ENCODE assay signal across 25 cellular contexts in the genomic region with DNA sequence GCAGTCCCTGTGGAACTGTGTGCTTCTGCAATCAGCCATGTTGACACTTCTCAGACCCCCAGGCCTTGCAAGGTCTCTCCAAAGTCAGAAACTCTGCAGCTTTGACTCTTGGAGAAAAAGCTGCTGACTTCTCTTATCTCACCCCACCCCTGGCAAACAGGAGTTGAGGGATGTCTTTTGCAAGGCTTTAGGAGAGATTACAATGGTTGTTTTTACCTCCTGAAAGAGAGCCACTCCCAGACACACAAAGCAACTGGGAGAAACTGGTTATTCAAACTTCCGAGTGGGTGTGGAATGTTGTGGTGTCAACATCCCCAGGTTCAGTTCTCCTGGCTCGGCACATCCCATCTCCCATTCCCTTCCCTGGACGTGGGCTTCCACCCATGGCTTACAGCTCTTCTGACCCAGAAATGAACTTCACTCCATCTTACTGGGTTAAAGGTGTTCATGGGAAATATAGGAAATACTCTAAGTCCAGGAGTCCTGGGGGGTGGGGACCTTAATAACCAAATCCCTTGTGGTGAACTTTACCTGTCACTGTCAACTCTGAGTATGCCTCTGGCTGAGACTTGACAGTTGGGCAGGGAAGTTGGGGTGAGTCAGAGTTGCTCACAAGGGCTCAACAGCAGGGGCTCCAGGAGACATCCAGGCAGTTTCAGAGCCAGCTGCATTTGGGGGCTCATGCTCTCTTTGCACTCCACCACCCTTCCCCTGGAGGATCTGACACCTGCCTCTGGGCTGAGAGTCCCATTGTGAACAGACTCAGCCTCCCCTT. TPM values are rescaled to one million over a fixed set of nuclear protein-coding genes. Genes with fewer than 3 reads are reported as not detected.
DNase-seq lines count a peak whose midpoint lies in the region; ATAC-seq and TF ChIP-seq lines count a peak whose summit lies in the region.
"Had no signal": no experiment of that assay in that cellular context is flagged by ENCODE, and none has a peak within 500 bp of the region (broad histone marks: within the 10 kb centered on the region; RNA-seq: fewer than 3 reads in every experiment).

No MANE protein-coding gene starts in this region.

- 39 to 41% methylated on average over 3 of the region's 3 CpGs for WGBS in esophagus, 2 donors

- H3K27me3 ChIP-seq in esophagus (ENCODE audit: control insufficient read depth in 1 of 2, insufficient read depth in 2 of 2, low read length in 2 of 2), result no peaks in the 10 kb centered on the region

- DNase-seq in ELF-1 (ENCODE audit: low read depth, low spot score) (peak; percentile 42), NB4 (ENCODE audit: low read depth) (peak; percentile 25), 8988T (no peak), retina (no peak)
- no peak for DNase-seq in stimulated activated naive CD4-positive, alpha-beta T cell treated with Interleukin-2 at 50 U/mL for 16 hours (lab: John Stamatoyannopoulos, UW)
- DNase-seq: activated B cell treated with CpG ODN at 0.5 μM for 24 hours; activated CD8-positive, alpha-beta T cell treated with anti-CD3 and anti-CD28 coated beads for 36 hours; activated T-cell treated with anti-CD3 and anti-CD28 coated beads for 4 hours; CD8-positive, alpha-beta T cell; DMS79 treated with DMSO at 0.1 percent for 48 hours; HFFc6; left ventricle myocardium inferior; MM.1S; NCI-H2171 treated with DMSO at 0.1 percent for 48 hours; NCI-H526 treated with DMSO at 0.1 percent for 48 hours; nephron progenitor cell; sigmoid colon had no signal

- no peak for TF ChIP-seq CTCF in NB4 (IDR thresholded peaks at IDR 0.05; ENCODE audit: low read depth, low read length)

- peak overlapping the region; percentile 69 to 81 for H3K27ac ChIP-seq in esophagus (ENCODE audit: low read depth in 2 of 2, low read length in 1 of 2)
- peak overlapping the region in 13 of 21 experiments; percentile 12 to 75 (median 48) for H3K27ac ChIP-seq in skin epidermis
- H3K27ac ChIP-seq: adrenal gland, coronary artery, left ventricle myocardium inferior, RWPE1, sigmoid colon had no signal

- H3K4me3 ChIP-seq in NB4 (ENCODE audit: low read depth, low read length), result no peak overlapping the region
- H3K4me3 ChIP-seq in esophagus (ENCODE audit: low read depth in 1 of 2, low read length in 2 of 2), result no peak overlapping the region
- H3K4me3 ChIP-seq in skin epidermis, result no peak overlapping the region
- H3K4me3 ChIP-seq: adrenal gland, coronary artery, left ventricle myocardium inferior, sigmoid colon had no signal

- no peak for ATAC-seq in HG03108 (IDR thresholded peaks at IDR 0.05; ENCODE audit: unreplicated experiment)
- ATAC-seq: activated CD8-positive, alpha-beta T cell treated with anti-CD3 and anti-CD28 coated beads for 36 hours; CD8-positive, alpha-beta T cell; SK-N-SH treated with all-trans-retinoic acid at 6 μM for 48 hours had no signal

- peaks cover 3 to 9% of the 10 kb centered on the region in 2 donors for H3K4me1 ChIP-seq in esophagus (ENCODE audit: control insufficient read depth in 2 of 2, insufficient read depth in 2 of 2, low read length in 1 of 2)
- H3K4me1 ChIP-seq: adrenal gland, left ventricle myocardium inferior, sigmoid colon had no signal

- no peaks in the 10 kb centered on the region for H3K36me3 ChIP-seq in esophagus (ENCODE audit: control insufficient read depth in 2 of 2, insufficient read depth in 2 of 2, low read length in 1 of 2)
- H3K36me3 ChIP-seq: adrenal gland, left ventricle myocardium inferior, sigmoid colon had no signal

- no peaks in the 10 kb centered on the region for H3K9me3 ChIP-seq in esophagus (ENCODE audit: control insufficient read depth in 2 of 2, insufficient read depth in 1 of 2, low read depth in 1 of 2, low read length in 1 of 2)
- H3K9me3 ChIP-seq: adrenal gland, left ventricle myocardium inferior, sigmoid colon had no signal

- no peak for TF ChIP-seq POLR2A in NB4 (IDR thresholded peaks at IDR 0.05; ENCODE audit: extremely low read depth, insufficient read length)

RNA-seq across cellular contexts. Expression of gene CCDC177, which starts 41.9 kb away (rescaled TPM):
- polyA plus RNA-seq in esophagus, result under 1 TPM; 0.01 to 0.04 TPM
- polyA plus RNA-seq: IgD-negative memory B cell, sigmoid colon had no signal

RNA-seq across cellular contexts. Expression of gene PLEKHD1, which starts 48.2 kb away (rescaled TPM):
- under 1 TPM; 0.05 to 0.06 TPM for polyA plus RNA-seq in esophagus

Comparison
In these comparisons a context has a peak if more than half of its experiments do, and no peak if none do; other contexts are left out.
1. DNase-seq: peak in ELF-1 (single experiment) and NB4 (single experiment); none in stimulated activated naive CD4-positive, alpha-beta T cell treated with Interleukin-2 at 50 U/mL for 16 hours (single experiment), 8988T (single experiment) and retina (single experiment).